Comparison of ENCODE assay signal across 8 cellular contexts in the genomic region with DNA sequence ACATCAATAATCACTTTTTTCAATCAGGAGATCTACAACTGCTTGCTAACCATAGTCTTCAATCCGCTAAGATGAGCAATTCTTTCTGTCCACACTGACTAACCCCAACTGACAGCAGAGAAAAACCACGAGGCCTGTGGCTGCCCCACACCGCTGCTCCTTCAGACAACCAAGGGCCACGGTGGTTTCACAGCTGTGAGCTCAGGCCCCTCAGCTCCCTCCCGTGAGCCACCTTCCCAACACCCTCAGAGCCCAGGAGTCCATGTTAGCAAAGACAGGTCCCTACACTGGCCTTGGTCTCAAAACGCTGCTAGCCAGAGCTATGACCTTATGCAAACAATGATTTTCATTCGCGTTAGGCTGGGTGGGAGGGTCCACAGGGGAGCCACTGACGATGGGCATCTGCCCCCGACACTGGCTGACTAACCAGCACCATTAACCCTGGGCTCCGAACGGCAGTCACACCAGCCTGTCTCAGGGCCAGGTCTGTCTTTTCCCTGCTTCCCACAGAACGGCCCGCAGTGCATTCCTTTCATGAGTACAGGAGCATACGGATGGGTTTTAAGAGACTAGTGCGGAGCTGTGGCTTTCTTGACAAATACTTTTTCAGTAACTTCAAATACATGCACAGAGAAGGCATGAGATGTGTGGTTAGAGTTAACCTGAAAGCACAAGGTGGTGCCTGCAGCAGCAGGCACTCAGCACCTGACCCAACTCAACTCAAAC.
DNase-seq lines count a peak whose midpoint lies in the region; ATAC-seq and TF ChIP-seq lines count a peak whose summit lies in the region.

No MANE protein-coding gene starts in this region.

- H3K4me3 Mint-ChIP-seq in activated CD8-positive, alpha-beta T cell treated with anti-CD3 and anti-CD28 coated beads for 36 hours = peak overlapping the region; percentile 23

- H3K36me3 Mint-ChIP-seq in activated CD8-positive, alpha-beta T cell treated with anti-CD3 and anti-CD28 coated beads for 36 hours (ENCODE audit: low read depth) = peaks cover 47% of the 10 kb centered on the region

- no peaks in the 10 kb centered on the region for H3K27me3 Mint-ChIP-seq in activated CD8-positive, alpha-beta T cell treated with anti-CD3 and anti-CD28 coated beads for 36 hours

- no peak for TF ChIP-seq CTCF in activated CD8-positive, alpha-beta T cell treated with anti-CD3 and anti-CD28 coated beads for 36 hours (IDR thresholded peaks at IDR 0.05)
- no peak for TF ChIP-seq CTCF in foreskin fibroblast (IDR thresholded peaks at IDR 0.05; ENCODE audit: low read depth, low read length)

- peaks cover 84% of the 10 kb centered on the region for H3K4me1 Mint-ChIP-seq in activated CD8-positive, alpha-beta T cell treated with anti-CD3 and anti-CD28 coated beads for 36 hours (ENCODE audit: low read depth)

- CTCF ChIA-PET in activated CD8-positive, alpha-beta T cell treated with anti-CD3 and anti-CD28 coated beads for 36 hours (lab: Charles Lee) = interaction anchor here (1.2 to 1.6 kb wide), 4 partner anchors 13 to 65 kb away, joined by 3 to 6 read pairs (median 3); no protein-coding TSS in a partner anchor

- ATAC-seq in Right ventricle myocardium inferior (peak; percentile 68), HG03342 (IDR thresholded peaks at IDR 0.05; ENCODE audit: unreplicated experiment) (peak; percentile 51)
- ATAC-seq in activated CD8-positive, alpha-beta T cell treated with anti-CD3 and anti-CD28 coated beads for 36 hours = peak; percentile 80

- peak overlapping the region; percentile 81 for H3K27ac Mint-ChIP-seq in activated CD8-positive, alpha-beta T cell treated with anti-CD3 and anti-CD28 coated beads for 36 hours

- no peaks in the 10 kb centered on the region for H3K9me3 Mint-ChIP-seq in activated CD8-positive, alpha-beta T cell treated with anti-CD3 and anti-CD28 coated beads for 36 hours

- H3K4me3 ChIP-seq in foreskin fibroblast (ENCODE audit: low read depth in 1 of 2, low read length in 2 of 2) = no peak overlapping the region

- intact Hi-C loops in Right ventricle myocardium inferior (cut with DNase I) = no loop called here
- intact Hi-C loops in cardiac septum (cut with DNase I) = no loop called here
- intact Hi-C loops in activated CD8-positive, alpha-beta T cell treated with anti-CD3 and anti-CD28 coated beads for 36 hours (cut with micrococcal nuclease) = no loop called here
- intact Hi-C loops in head of caudate nucleus (cut with DNase I) = no loop called here

- POLR2A ChIA-PET in activated CD8-positive, alpha-beta T cell treated with anti-CD3 and anti-CD28 coated beads for 36 hours (lab: Charles Lee) = interaction anchor here (0.7 to 2.5 kb wide), 11 partner anchors 9 to 108 kb away, joined by 3 to 16 read pairs (median 6); no protein-coding TSS in a partner anchor

- no peak for DNase-seq in Right ventricle myocardium inferior (ENCODE audit: missing footprints)
- no peak for DNase-seq in cardiac septum (ENCODE audit: low spot score)
- DNase-seq in activated CD8-positive, alpha-beta T cell treated with anti-CD3 and anti-CD28 coated beads for 36 hours = peak; percentile 90
- peak; percentile 41 to 52 for DNase-seq in foreskin fibroblast
- DNase-seq in stimulated activated CD4-positive, alpha-beta T cell treated with anti-CD3 and anti-CD28 coated beads, Interleukin-4, amount 100 ng/mL, for 48 hours (ENCODE audit: low read depth in 2 of 2) = peak; percentile 51 to 58
- no peak for DNase-seq in head of caudate nucleus
- DNase-seq in NCI-H748 (lab: John Stamatoyannopoulos, UW; ENCODE audit: unreplicated experiment) = no peak

Comparison
In these comparisons a context has a peak if more than half of its experiments do, and no peak if none do; other contexts are left out.
1. DNase-seq: peak in activated CD8-positive, alpha-beta T cell treated with anti-CD3 and anti-CD28 coated beads for 36 hours (single experiment), foreskin fibroblast (2 of 2) and stimulated activated CD4-positive, alpha-beta T cell treated with anti-CD3 and anti-CD28 coated beads, Interleukin-4, amount 100 ng/mL, for 48 hours (2 of 2); none in Right ventricle myocardium inferior (single experiment), cardiac septum (single experiment), head of caudate nucleus (0 of 42) and NCI-H748 (single experiment).
2. Peak in every context shown above with its lines, with median percentiles within 50 percentile points of each other: ATAC-seq.